In the genomic region with DNA sequence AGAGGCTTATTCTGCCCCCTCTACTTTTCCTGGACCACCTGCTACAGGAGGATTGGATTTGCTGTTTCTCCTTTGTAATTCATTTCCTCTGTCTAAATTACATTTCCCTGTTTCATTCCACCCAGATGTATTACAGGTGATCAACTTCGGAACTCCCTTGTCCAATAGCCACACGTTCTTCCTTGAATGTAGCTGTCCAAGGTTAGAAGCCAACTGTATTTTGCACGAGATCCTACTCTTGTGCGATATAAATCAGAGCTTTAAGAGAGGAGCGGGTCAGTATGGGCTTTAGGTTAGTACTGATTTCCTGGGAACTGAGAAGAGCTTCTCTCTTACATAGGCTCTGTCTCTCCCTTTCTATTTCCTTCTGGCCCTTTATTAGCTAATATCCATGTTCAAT, we compare ENCODE assay signal across 24 cellular contexts. TPM values are rescaled to one million over a fixed set of nuclear protein-coding genes. Genes with fewer than 3 reads are reported as not detected.
"Had no signal": no experiment of that assay in that cellular context is flagged by ENCODE, and none has a peak within 500 bp of the region (broad histone marks: within the 10 kb centered on the region; RNA-seq: fewer than 3 reads in every experiment).

No MANE protein-coding gene starts in this region.

- ATAC-seq: T-helper 17 cell had no signal

- H3K27ac ChIP-seq: SJSA1, SK-N-MC had no signal

- H3K9me3 ChIP-seq: SJSA1 had no signal

- H3K4me3 Mint-ChIP-seq: T-helper 17 cell had no signal

- H3K27ac Mint-ChIP-seq: T-helper 17 cell had no signal

- DNase-seq: MV-4-11, NCI-H1048, NCI-H1105, NCI-H1417, NCI-H1436 treated with DMSO at 0.1 percent for 48 hours, NCI-H1694, NCI-H187 treated with DMSO at 0.1 percent for 48 hours, NCI-H2029 treated with DMSO at 0.1 percent for 48 hours, NCI-H2171 treated with DMSO at 0.1 percent for 48 hours, NCI-H345, NCI-H446 treated with DMSO at 0.1 percent for 48 hours, NCI-H510A treated with DMSO at 0.1 percent for 48 hours, NCI-H526, Right ventricle myocardium superior, RPMI8226, SIG-M5, T-helper 1 cell, T-helper 17 cell had no signal

- H3K4me1 Mint-ChIP-seq: T-helper 17 cell had no signal

- H3K36me3 ChIP-seq: SJSA1 had no signal

- FAIRE-seq: RCC 7860 had no signal

- H3K4me3 ChIP-seq: SJSA1, SK-N-MC had no signal

RNA-seq across cellular contexts. Expression of a gene that starts 20.5 kb away (rescaled TPM):
- total RNA-seq: HT-29, LHCN-M2, MCF 10A, Right ventricle myocardium superior, T-helper 17 cell had no signal
